Comparison of ENCODE assay signal across 1 cellular context in the genomic region with DNA sequence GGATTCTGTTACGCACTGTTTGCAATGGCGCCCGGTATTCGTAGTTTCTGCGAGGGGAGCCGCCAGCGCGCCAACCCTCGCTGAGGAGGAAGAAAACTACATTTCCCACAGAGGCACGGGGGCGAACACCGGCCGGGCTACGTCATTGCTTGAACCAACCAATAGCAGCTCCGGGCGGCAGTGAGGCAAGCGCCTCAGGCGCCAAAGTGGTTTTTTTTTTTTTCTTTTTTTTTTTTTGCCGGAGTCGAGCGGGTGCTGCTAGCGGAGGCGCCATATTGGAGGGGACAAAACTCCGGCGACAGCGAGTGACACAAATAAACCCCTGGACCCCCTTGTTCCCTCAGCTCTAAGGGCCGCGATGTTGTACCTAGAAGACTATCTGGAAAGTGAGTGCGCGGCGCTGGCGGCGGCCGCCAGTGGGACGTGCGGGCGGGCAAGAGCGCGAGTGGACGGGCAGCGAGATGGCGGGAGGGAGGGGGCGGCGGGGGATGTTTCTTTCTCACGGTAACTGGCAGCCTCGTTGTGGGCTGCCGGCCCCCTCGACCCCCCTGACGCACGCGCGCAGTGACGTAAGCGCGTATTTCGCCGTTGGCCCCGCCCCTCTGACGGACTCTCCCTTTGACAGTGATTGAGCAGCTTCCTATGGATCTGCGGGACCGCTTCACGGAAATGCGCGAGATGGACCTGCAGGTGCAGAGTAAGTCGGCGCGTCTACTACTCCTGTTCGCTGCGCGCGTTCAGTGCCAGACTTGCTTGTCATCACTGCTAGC.
TF ChIP-seq lines count a peak whose summit lies in the region.

A gene with protein sequence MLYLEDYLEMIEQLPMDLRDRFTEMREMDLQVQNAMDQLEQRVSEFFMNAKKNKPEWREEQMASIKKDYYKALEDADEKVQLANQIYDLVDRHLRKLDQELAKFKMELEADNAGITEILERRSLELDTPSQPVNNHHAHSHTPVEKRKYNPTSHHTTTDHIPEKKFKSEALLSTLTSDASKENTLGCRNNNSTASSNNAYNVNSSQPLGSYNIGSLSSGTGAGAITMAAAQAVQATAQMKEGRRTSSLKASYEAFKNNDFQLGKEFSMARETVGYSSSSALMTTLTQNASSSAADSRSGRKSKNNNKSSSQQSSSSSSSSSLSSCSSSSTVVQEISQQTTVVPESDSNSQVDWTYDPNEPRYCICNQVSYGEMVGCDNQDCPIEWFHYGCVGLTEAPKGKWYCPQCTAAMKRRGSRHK (plus strand): TSS at position 239 of the 770 bp plus-strand sequence. CDS start 120 bp downstream, at position 359.

TF ChIP-seq in GM12878, 131 proteins besides CTCF, POLR2A, EP300 and RAD21 (continued from another document):
- TF ChIP-seq, protein P1, sequence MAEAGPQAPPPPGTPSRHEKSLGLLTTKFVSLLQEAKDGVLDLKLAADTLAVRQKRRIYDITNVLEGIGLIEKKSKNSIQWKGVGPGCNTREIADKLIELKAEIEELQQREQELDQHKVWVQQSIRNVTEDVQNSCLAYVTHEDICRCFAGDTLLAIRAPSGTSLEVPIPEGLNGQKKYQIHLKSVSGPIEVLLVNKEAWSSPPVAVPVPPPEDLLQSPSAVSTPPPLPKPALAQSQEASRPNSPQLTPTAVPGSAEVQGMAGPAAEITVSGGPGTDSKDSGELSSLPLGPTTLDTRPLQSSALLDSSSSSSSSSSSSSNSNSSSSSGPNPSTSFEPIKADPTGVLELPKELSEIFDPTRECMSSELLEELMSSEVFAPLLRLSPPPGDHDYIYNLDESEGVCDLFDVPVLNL (IDR thresholded peaks at IDR 0.05; ENCODE audit: low read depth, low read length): peak; percentile 46; the same call in 1 of the 2 replicates
- TF ChIP-seq IKZF2 (IDR thresholded peaks at IDR 0.05): peak; percentile 73 to 78
- TF ChIP-seq SREBF2 (IDR thresholded peaks at IDR 0.05; ENCODE audit: low read length): no peak
- TF ChIP-seq, protein P2, sequence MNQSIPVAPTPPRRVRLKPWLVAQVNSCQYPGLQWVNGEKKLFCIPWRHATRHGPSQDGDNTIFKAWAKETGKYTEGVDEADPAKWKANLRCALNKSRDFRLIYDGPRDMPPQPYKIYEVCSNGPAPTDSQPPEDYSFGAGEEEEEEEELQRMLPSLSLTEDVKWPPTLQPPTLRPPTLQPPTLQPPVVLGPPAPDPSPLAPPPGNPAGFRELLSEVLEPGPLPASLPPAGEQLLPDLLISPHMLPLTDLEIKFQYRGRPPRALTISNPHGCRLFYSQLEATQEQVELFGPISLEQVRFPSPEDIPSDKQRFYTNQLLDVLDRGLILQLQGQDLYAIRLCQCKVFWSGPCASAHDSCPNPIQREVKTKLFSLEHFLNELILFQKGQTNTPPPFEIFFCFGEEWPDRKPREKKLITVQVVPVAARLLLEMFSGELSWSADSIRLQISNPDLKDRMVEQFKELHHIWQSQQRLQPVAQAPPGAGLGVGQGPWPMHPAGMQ (IDR thresholded peaks at IDR 0.05; ENCODE audit: borderline replicate concordance): no peak
- TF ChIP-seq GABPA (IDR thresholded peaks at IDR 0.05; ENCODE audit: low read depth): peak; percentile 24; the same call in 1 of the 2 replicates
- TF ChIP-seq IRF4 (IDR thresholded peaks at IDR 0.05; ENCODE audit: low read depth, low read length): 0 out of 2 replicates have a peak, but pooled peaks have one; percentile 6
- no peak for TF ChIP-seq CBX3 (IDR thresholded peaks at IDR 0.05; ENCODE audit: borderline replicate concordance, low read depth)
- peak; percentile 55; the same call in 1 of the 2 replicates for TF ChIP-seq RAD51 (IDR thresholded peaks at IDR 0.05)
- TF ChIP-seq HDGF (IDR thresholded peaks at IDR 0.05): peak; percentile 87; the same call in 1 of the 2 replicates
- peak; percentile 72 for TF ChIP-seq GATAD2B (conservative IDR thresholded peaks at IDR 0.05; ENCODE audit: low read depth)
- TF ChIP-seq SRF (IDR thresholded peaks at IDR 0.05; ENCODE audit: low read depth in 2 of 2, low read length in 2 of 2): no peak
- TF ChIP-seq MTA2 (IDR thresholded peaks at IDR 0.05; ENCODE audit: low read depth): no peak
- TF ChIP-seq, protein P3, sequence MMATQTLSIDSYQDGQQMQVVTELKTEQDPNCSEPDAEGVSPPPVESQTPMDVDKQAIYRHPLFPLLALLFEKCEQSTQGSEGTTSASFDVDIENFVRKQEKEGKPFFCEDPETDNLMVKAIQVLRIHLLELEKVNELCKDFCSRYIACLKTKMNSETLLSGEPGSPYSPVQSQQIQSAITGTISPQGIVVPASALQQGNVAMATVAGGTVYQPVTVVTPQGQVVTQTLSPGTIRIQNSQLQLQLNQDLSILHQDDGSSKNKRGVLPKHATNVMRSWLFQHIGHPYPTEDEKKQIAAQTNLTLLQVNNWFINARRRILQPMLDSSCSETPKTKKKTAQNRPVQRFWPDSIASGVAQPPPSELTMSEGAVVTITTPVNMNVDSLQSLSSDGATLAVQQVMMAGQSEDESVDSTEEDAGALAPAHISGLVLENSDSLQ (IDR thresholded peaks at IDR 0.05): peak; percentile 98
- TF ChIP-seq RBBP5 (conservative IDR thresholded peaks at IDR 0.05): no peak
- 0 out of 2 replicates have a peak, but pooled peaks have one; percentile 9 for TF ChIP-seq ZNF24 (IDR thresholded peaks at IDR 0.05)
- TF ChIP-seq MTA3 (IDR thresholded peaks at IDR 0.05; ENCODE audit: borderline replicate concordance, low read length): no peak
- peak; percentile 67; the same call in 1 of the 2 replicates for TF ChIP-seq CBFB (IDR thresholded peaks at IDR 0.05; ENCODE audit: low read depth)
- TF ChIP-seq, protein P4, sequence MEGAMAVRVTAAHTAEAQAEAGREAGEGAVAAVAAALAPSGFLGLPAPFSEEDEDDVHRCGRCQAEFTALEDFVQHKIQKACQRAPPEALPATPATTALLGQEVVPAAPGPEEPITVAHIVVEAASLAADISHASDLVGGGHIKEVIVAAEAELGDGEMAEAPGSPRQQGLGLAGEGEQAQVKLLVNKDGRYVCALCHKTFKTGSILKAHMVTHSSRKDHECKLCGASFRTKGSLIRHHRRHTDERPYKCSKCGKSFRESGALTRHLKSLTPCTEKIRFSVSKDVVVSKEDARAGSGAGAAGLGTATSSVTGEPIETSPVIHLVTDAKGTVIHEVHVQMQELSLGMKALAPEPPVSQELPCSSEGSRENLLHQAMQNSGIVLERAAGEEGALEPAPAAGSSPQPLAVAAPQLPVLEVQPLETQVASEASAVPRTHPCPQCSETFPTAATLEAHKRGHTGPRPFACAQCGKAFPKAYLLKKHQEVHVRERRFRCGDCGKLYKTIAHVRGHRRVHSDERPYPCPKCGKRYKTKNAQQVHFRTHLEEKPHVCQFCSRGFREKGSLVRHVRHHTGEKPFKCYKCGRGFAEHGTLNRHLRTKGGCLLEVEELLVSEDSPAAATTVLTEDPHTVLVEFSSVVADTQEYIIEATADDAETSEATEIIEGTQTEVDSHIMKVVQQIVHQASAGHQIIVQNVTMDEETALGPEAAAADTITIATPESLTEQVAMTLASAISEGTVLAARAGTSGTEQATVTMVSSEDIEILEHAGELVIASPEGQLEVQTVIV (IDR thresholded peaks at IDR 0.05; ENCODE audit: borderline replicate concordance, partially characterized antibody): no peak
- TF ChIP-seq, protein P5, sequence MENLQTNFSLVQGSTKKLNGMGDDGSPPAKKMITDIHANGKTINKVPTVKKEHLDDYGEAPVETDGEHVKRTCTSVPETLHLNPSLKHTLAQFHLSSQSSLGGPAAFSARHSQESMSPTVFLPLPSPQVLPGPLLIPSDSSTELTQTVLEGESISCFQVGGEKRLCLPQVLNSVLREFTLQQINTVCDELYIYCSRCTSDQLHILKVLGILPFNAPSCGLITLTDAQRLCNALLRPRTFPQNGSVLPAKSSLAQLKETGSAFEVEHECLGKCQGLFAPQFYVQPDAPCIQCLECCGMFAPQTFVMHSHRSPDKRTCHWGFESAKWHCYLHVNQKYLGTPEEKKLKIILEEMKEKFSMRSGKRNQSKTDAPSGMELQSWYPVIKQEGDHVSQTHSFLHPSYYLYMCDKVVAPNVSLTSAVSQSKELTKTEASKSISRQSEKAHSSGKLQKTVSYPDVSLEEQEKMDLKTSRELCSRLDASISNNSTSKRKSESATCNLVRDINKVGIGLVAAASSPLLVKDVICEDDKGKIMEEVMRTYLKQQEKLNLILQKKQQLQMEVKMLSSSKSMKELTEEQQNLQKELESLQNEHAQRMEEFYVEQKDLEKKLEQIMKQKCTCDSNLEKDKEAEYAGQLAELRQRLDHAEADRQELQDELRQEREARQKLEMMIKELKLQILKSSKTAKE (IDR thresholded peaks at IDR 0.05; ENCODE audit: low read depth, poor library complexity, severe bottlenecking): no peak
- TF ChIP-seq TCF12 (IDR thresholded peaks at IDR 0.05; ENCODE audit: low read depth, low read length): peak; percentile 84
- TF ChIP-seq, protein P6, sequence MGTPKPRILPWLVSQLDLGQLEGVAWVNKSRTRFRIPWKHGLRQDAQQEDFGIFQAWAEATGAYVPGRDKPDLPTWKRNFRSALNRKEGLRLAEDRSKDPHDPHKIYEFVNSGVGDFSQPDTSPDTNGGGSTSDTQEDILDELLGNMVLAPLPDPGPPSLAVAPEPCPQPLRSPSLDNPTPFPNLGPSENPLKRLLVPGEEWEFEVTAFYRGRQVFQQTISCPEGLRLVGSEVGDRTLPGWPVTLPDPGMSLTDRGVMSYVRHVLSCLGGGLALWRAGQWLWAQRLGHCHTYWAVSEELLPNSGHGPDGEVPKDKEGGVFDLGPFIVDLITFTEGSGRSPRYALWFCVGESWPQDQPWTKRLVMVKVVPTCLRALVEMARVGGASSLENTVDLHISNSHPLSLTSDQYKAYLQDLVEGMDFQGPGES (IDR thresholded peaks at IDR 0.05): peak; percentile 56; the same call in 1 of the 2 replicates
- peak; percentile 96 for TF ChIP-seq IKZF1 (conservative IDR thresholded peaks at IDR 0.05)
- peak; percentile 97 for TF ChIP-seq ATF7 (IDR thresholded peaks at IDR 0.05; ENCODE audit: low read depth)
- TF ChIP-seq SMAD1 (IDR thresholded peaks at IDR 0.05; ENCODE audit: low read depth, partially characterized antibody): no peak
- no peak for TF ChIP-seq ZNF622 (IDR thresholded peaks at IDR 0.05)
- peak; percentile 83 for TF ChIP-seq SIN3A (IDR thresholded peaks at IDR 0.05; ENCODE audit: low read depth, low read length)
- TF ChIP-seq, protein P7, sequence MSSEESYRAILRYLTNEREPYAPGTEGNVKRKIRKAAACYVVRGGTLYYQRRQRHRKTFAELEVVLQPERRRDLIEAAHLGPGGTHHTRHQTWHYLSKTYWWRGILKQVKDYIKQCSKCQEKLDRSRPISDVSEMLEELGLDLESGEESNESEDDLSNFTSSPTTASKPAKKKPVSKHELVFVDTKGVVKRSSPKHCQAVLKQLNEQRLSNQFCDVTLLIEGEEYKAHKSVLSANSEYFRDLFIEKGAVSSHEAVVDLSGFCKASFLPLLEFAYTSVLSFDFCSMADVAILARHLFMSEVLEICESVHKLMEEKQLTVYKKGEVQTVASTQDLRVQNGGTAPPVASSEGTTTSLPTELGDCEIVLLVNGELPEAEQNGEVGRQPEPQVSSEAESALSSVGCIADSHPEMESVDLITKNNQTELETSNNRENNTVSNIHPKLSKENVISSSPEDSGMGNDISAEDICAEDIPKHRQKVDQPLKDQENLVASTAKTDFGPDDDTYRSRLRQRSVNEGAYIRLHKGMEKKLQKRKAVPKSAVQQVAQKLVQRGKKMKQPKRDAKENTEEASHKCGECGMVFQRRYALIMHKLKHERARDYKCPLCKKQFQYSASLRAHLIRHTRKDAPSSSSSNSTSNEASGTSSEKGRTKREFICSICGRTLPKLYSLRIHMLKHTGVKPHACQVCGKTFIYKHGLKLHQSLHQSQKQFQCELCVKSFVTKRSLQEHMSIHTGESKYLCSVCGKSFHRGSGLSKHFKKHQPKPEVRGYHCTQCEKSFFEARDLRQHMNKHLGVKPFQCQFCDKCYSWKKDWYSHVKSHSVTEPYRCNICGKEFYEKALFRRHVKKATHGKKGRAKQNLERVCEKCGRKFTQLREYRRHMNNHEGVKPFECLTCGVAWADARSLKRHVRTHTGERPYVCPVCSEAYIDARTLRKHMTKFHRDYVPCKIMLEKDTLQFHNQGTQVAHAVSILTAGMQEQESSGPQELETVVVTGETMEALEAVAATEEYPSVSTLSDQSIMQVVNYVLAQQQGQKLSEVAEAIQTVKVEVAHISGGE (CRISPR knock-in tag; IDR thresholded peaks at IDR 0.05): no peak
